Comparison of ENCODE assay signal across 8 cellular contexts in genomic region chr4:37890501-37891220, GRCh38. TPM values are rescaled to one million over a fixed set of nuclear protein-coding genes. Genes with fewer than 3 reads are reported as not detected.
DNase-seq lines count a peak whose midpoint lies in the region; ATAC-seq lines count a peak whose summit lies in the region.

Gene TBC1D1 (plus strand): TSS chr4:37891084. CDS start chr4:37902096, 11,012 bp downstream.

- H4K12ac ChIP-seq in trophoblast cell (ENCODE audit: low read depth, low read length): no peak within 1 kb of the TSS

- no peak within 1 kb of the TSS for H2AK5ac ChIP-seq in trophoblast cell (ENCODE audit: low read length)

- peak within 1 kb of the TSS; percentile 96 for H3K4me2 ChIP-seq in trophoblast cell (ENCODE audit: low read length)

- H4K91ac ChIP-seq in trophoblast cell (ENCODE audit: low read depth, low read length): no peak within 1 kb of the TSS

- H2BK5ac ChIP-seq in trophoblast cell (ENCODE audit: low read depth, low read length, poor library complexity): no peak within 1 kb of the TSS

- H3K27me3 ChIP-seq in trophoblast cell (ENCODE audit: insufficient read depth, low read length): peaks cover 35% of the 10 kb centered on the region

- WGBS in trophoblast cell (ENCODE audit: extremely low coverage, insufficient coverage, insufficient read length): no CpG with 5 or more reads among the region's 63 CpGs
- under 1% methylated on average over 62 of the region's 63 CpGs for WGBS in urinary bladder

- no peak within 1 kb of the TSS for H2BK12ac ChIP-seq in trophoblast cell (ENCODE audit: low read length)

- peaks cover 3% of the 10 kb centered on the region for H3K9me3 ChIP-seq in trophoblast cell (ENCODE audit: insufficient read depth, low read depth, low read length)

- no peak within 1 kb of the TSS for H2BK120ac ChIP-seq in trophoblast cell (ENCODE audit: insufficient read depth, low read length, poor library complexity)

- peak within 1 kb of the TSS; percentile 73 for H3K4me3 ChIP-seq in trophoblast cell (ENCODE audit: low read depth, low read length)
- peak within 1 kb of the TSS; percentile 98 for H3K4me3 ChIP-seq in urinary bladder (ENCODE audit: low read depth, low read length)

- H4K8ac ChIP-seq in trophoblast cell (ENCODE audit: low read depth, low read length): no peak within 1 kb of the TSS

- H3K23ac ChIP-seq in trophoblast cell (ENCODE audit: low read length): no peak within 1 kb of the TSS

- H3K36me3 ChIP-seq in trophoblast cell (ENCODE audit: control insufficient read depth in 1 of 2, insufficient read depth in 2 of 2, low read length in 2 of 2): no peaks in the 10 kb centered on the region
- H3K36me3 ChIP-seq in urinary bladder (ENCODE audit: insufficient read depth): no peaks in the 10 kb centered on the region

- H3K14ac ChIP-seq in trophoblast cell (ENCODE audit: low read length): no peak within 1 kb of the TSS

- peak; percentile 31 for DNase-seq in AG20443 (ENCODE audit: low spot score)
- peak; percentile 44 for DNase-seq in RKO (ENCODE audit: low spot score)
- DNase-seq in activated gamma-delta T cell treated with anti-CD3 and anti-CD28 coated beads, Interleukin-2, amount 50 U/mL, for 16 hours (ENCODE audit: low read depth): peak; percentile 14
- DNase-seq in Right ventricle myocardium inferior (ENCODE audit: missing footprints): peak; percentile 90
- DNase-seq in trophoblast cell: peak; percentile 3 to 41

- H3K4me1 ChIP-seq in trophoblast cell (ENCODE audit: control insufficient read depth in 1 of 2, insufficient read depth in 2 of 2, low read length in 2 of 2) (peaks cover 8 to 14% of the 10 kb centered on the region in 2 experiments), urinary bladder (ENCODE audit: insufficient read depth) (no peaks in the 10 kb centered on the region)

- intact Hi-C loops in Right ventricle myocardium inferior (cut with DNase I): loop anchor here (2.0 to 5.0 kb wide), 3 partner anchors 88 to 144 kb away; no protein-coding TSS in a partner anchor

- H2AFZ ChIP-seq in trophoblast cell (ENCODE audit: insufficient read depth, low read length, poor library complexity): peak within 1 kb of the TSS; percentile 77

- H3K9ac ChIP-seq in trophoblast cell (ENCODE audit: low read length): no peak within 1 kb of the TSS

- ATAC-seq in GM19035 (IDR thresholded peaks at IDR 0.05; ENCODE audit: unreplicated experiment) (peak; percentile 30), HG03280 (IDR thresholded peaks at IDR 0.05; ENCODE audit: unreplicated experiment) (peak; percentile 26), Right ventricle myocardium inferior (peak; percentile 92)

- H3K4ac ChIP-seq in trophoblast cell (ENCODE audit: low read depth, low read length): no peak within 1 kb of the TSS

- no peaks in the 10 kb centered on the region for H3K79me2 ChIP-seq in trophoblast cell (ENCODE audit: control insufficient read depth, insufficient read depth, low read length, poor library complexity)

- H3K18ac ChIP-seq in trophoblast cell (ENCODE audit: low read length): no peak within 1 kb of the TSS

- no peak within 1 kb of the TSS for H3K27ac ChIP-seq in trophoblast cell (ENCODE audit: low read depth, low read length)
- H3K27ac ChIP-seq in urinary bladder (ENCODE audit: low read depth): peak within 1 kb of the TSS; percentile 82

- H3K79me1 ChIP-seq in trophoblast cell (ENCODE audit: low read length): peaks cover 2% of the 10 kb centered on the region

RNA-seq across cellular contexts. Expression of gene TBC1D1, which starts in this region (rescaled TPM):
- total RNA-seq in Right ventricle myocardium inferior: 131 TPM
- 148 and 163 TPM in 2 replicates for polyA plus RNA-seq in trophoblast cell (2013)
- 115 TPM for total RNA-seq in urinary bladder
- polyA plus RNA-seq in urinary bladder: 74.7 TPM

Comparison
In these comparisons a context has a peak if more than half of its experiments do, and no peak if none do; other contexts are left out.
1. DNase-seq: peak in every context shown above with its lines; median percentile 90 in Right ventricle myocardium inferior; 44 in RKO; 31 in AG20443; 22 in trophoblast cell; 14 in activated gamma-delta T cell treated with anti-CD3 and anti-CD28 coated beads, Interleukin-2, amount 50 U/mL, for 16 hours.
2. ATAC-seq: peak in every context shown above with its lines; median percentile 92 in Right ventricle myocardium inferior; 30 in GM19035; 26 in HG03280.